1 cellular context compared by ENCODE assay signal in the genomic region with DNA sequence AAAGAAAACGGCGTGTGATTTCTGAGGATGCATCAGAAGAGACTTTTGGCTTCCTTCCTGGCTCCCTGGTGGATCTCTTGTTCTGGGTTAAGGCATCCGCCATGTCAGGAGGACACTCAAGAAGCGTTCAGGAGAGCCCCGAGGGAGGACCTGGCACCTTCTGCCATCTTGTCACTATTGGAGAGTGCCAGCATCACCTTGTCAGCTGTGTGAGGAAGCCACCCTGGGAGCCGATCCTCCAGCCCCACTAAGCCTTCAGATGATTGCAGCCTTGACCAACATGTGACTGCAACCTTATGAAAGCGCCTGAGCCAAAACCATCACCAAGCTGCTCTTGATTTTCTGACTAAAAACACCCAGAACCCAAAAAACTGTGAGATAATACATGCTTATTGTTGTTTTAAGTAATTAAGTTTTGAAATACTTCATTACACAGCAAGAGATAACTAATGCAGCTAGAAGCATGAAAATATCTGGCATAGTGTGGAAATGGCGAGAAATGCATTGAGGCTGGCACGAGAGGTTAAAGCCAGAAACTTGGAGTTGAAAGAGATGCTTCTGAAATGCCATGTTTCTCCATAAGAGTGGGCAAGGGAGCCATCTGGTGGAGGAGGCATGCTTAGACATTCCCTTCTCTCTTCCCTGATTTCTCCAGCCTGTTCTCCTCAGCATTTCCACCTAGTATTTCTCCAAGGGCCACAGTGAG.
TF ChIP-seq lines count a peak whose summit lies in the region.

No MANE protein-coding gene starts in this region.

TF ChIP-seq in IMR-90, 13 proteins besides CTCF, POLR2A, EP300 and RAD21:
- TF ChIP-seq, protein P1, sequence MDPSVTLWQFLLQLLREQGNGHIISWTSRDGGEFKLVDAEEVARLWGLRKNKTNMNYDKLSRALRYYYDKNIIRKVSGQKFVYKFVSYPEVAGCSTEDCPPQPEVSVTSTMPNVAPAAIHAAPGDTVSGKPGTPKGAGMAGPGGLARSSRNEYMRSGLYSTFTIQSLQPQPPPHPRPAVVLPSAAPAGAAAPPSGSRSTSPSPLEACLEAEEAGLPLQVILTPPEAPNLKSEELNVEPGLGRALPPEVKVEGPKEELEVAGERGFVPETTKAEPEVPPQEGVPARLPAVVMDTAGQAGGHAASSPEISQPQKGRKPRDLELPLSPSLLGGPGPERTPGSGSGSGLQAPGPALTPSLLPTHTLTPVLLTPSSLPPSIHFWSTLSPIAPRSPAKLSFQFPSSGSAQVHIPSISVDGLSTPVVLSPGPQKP (IDR thresholded peaks at IDR 0.05; ENCODE audit: borderline replicate concordance, low read depth, low read length) = no peak
- TF ChIP-seq NFE2L2 (IDR thresholded peaks at IDR 0.05; ENCODE audit: low read depth, low read length) (no peak), BHLHE40 (IDR thresholded peaks at IDR 0.05; ENCODE audit: low read depth, low read length) (peak; percentile 63; the same call in 1 of the 2 replicates), RCOR1 (IDR thresholded peaks at IDR 0.05; ENCODE audit: insufficient replicate concordance, low read length) (no peak), SMC3 (IDR thresholded peaks at IDR 0.05; ENCODE audit: low read depth, low read length) (peak; percentile 98)
- TF ChIP-seq, protein P2, sequence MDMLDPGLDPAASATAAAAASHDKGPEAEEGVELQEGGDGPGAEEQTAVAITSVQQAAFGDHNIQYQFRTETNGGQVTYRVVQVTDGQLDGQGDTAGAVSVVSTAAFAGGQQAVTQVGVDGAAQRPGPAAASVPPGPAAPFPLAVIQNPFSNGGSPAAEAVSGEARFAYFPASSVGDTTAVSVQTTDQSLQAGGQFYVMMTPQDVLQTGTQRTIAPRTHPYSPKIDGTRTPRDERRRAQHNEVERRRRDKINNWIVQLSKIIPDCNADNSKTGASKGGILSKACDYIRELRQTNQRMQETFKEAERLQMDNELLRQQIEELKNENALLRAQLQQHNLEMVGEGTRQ (IDR thresholded peaks at IDR 0.05; ENCODE audit: low read depth, low read length) = no peak
TF ChIP-seq in IMR-90: peak in this region for 2.
